ENCODE assay signal across 8 cellular contexts in the genomic region with DNA sequence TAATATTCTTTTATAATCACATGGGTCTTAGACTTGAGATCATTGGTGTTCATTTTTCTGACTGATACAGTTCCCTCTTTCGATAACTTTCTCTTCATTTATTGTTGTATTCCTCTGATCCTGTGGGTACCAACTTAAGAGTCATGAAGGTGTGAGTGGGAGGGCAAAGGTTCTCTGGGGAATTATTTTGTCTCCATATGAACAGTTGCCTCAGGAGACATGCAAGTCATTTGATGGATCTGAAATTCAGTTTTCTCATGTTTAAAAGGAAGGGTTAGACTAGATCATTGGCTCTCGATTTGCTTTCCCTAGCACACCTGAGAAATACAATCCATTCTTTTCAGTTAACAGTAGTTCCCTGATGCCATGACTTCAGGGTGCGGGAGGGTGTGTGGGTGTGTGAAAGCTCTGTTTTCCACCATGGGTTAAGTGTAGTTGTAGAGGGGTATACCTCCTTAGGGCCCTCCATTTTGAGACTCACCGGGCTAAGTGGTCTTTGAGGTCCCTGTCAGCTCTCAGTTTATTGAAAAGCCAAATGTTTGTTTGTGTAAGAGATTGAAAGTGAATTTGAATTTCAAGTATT. TPM values are rescaled to one million over a fixed set of nuclear protein-coding genes. Genes with fewer than 3 reads are reported as not detected.
DNase-seq lines count a peak whose midpoint lies in the region; ATAC-seq lines count a peak whose summit lies in the region.

No MANE protein-coding gene starts in this region.

- H3K27me3 ChIP-seq in endocrine pancreas (ENCODE audit: control insufficient read depth, insufficient read depth, low read length) (no peaks in the 10 kb centered on the region), rectal smooth muscle tissue (ENCODE audit: control insufficient read depth, insufficient read depth, low read length) (no peaks in the 10 kb centered on the region)

- H3K36me3 ChIP-seq in ES-I3 (ENCODE audit: insufficient read depth, low read length): no peaks in the 10 kb centered on the region
- H3K36me3 ChIP-seq in endocrine pancreas (ENCODE audit: control insufficient read depth, insufficient read depth, low read length): no peaks in the 10 kb centered on the region
- H3K36me3 ChIP-seq in rectal smooth muscle tissue (ENCODE audit: control insufficient read depth, insufficient read depth, low read length): peaks cover 3% of the 10 kb centered on the region

- no peak overlapping the region for H3K27ac ChIP-seq in rectal smooth muscle tissue (ENCODE audit: low read depth, low read length)

- H3K4me1 ChIP-seq in ES-I3 (ENCODE audit: insufficient read depth, low read length): no peaks in the 10 kb centered on the region
- peaks cover 18% of the 10 kb centered on the region for H3K4me1 ChIP-seq in endocrine pancreas (ENCODE audit: control insufficient read depth, insufficient read depth, low read length)
- no peaks in the 10 kb centered on the region for H3K4me1 ChIP-seq in rectal smooth muscle tissue (ENCODE audit: control insufficient read depth, insufficient read depth, low read length)

- ATAC-seq in HG02938 (IDR thresholded peaks at IDR 0.05; ENCODE audit: unreplicated experiment): no peak
- ATAC-seq in esophagus mucosa: no peak

- H3K9me3 ChIP-seq in ES-I3 (ENCODE audit: control insufficient read depth, insufficient read depth, low read length): no peaks in the 10 kb centered on the region
- H3K9me3 ChIP-seq in endocrine pancreas (ENCODE audit: control insufficient read depth, low read length): no peaks in the 10 kb centered on the region

- H3K4me3 ChIP-seq in endocrine pancreas (ENCODE audit: control insufficient read depth, insufficient read depth, low read length) (peak overlapping the region; percentile 67), rectal smooth muscle tissue (ENCODE audit: low read length) (peak overlapping the region; percentile 63)

- H3K9ac ChIP-seq in ES-I3 (ENCODE audit: low read depth, low read length) (peak overlapping the region; percentile 61; the same call in 1 of the 2 replicates), endocrine pancreas (ENCODE audit: control insufficient read depth, insufficient read depth, low read length) (no peak overlapping the region), rectal smooth muscle tissue (ENCODE audit: low read length) (no peak overlapping the region)

- peak; percentile 47 for DNase-seq in OCI-M1 (lab: John Stamatoyannopoulos, UW)
- DNase-seq in iPS-NIHi7 (ENCODE audit: extremely low spot score): no peak
- DNase-seq in GOT3 (lab: John Stamatoyannopoulos, UW): no peak

RNA-seq across cellular contexts. Expression of a gene that starts 47.8 kb away (rescaled TPM):
- 7.2 TPM for total RNA-seq in esophagus mucosa
